In the genomic region with DNA sequence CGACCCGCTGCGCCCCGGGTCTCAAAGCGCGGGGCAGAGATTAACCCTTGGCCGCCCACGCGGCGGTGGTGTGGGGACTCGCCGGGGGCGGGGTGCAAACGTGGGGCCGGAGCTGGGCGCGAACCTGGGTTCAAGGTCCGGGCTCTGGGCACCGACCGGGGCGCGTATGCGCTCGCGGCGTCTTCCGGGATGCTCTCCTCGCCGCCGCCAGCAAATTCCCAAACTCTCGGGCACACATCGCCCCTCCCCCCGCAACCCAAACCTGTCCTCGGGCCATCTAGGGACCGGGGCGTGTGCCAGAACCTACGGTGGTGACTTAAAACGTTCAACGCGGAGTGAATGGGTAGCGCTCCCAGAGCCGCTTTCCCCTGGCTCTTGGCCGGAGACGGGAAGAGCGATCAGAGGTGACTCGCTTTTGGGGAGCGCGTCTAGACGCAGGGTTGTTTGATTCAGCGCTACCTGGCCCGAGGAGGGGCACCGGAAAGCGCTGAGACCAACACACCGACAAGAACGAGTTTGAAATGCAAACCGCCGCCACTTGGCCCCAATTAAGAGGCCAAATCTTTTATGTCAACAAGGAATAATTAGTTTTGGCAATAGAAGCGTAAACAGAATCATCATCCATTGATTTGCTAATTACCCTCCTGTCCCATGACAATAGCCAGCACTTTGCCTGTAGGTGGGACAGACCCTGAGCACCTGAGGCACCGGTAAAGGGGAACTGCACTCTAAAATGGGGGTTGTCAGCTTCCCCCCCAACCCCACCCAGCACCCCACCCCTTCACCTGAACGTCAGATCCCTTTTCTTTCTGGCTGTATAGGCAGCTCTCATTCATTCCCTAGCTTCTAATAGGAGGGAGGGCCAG, we compare ENCODE assay signal across 8 cellular contexts. TPM values are rescaled to one million over a fixed set of nuclear protein-coding genes. Genes with fewer than 3 reads are reported as not detected.
DNase-seq lines count a peak whose midpoint lies in the region; ATAC-seq and TF ChIP-seq lines count a peak whose summit lies in the region.

No MANE protein-coding gene starts in this region.

- H3K27ac ChIP-seq in RWPE2 (ENCODE audit: poor library complexity, severe bottlenecking): peak overlapping the region; percentile 57
- H3K27ac ChIP-seq in effector memory CD4-positive, alpha-beta T cell (ENCODE audit: insufficient read depth, low read length, poor library complexity, severe bottlenecking): no peak overlapping the region

- H3K36me3 ChIP-seq in RWPE2 (ENCODE audit: low read depth) (no peaks in the 10 kb centered on the region), mucosa of descending colon (ENCODE audit: low read depth) (no peaks in the 10 kb centered on the region)
- no peaks in the 10 kb centered on the region for H3K36me3 ChIP-seq in effector memory CD4-positive, alpha-beta T cell (ENCODE audit: control insufficient read depth, insufficient read depth, low read length)

- H3K4me1 ChIP-seq in RWPE2 (ENCODE audit: insufficient read depth, poor library complexity, severe bottlenecking) (no peaks in the 10 kb centered on the region), mucosa of descending colon (ENCODE audit: low read depth) (peaks cover 4% of the 10 kb centered on the region)
- H3K4me1 ChIP-seq in effector memory CD4-positive, alpha-beta T cell (ENCODE audit: control insufficient read depth, insufficient read depth, low read length, poor library complexity, severe bottlenecking): peaks cover 17% of the 10 kb centered on the region

- intact Hi-C loops in mucosa of descending colon (cut with DNase I, micrococcal nuclease): no loop called here

- H3K4me3 ChIP-seq in AG10803 (ENCODE audit: low read length): peak overlapping the region; percentile 56
- H3K4me3 ChIP-seq in RWPE2 (ENCODE audit: severe bottlenecking): peak overlapping the region; percentile 60
- H3K4me3 ChIP-seq in effector memory CD4-positive, alpha-beta T cell (ENCODE audit: insufficient read depth, low read depth, low read length, poor library complexity, severe bottlenecking): peak overlapping the region; percentile 69
- peak overlapping the region; percentile 14 for H3K4me3 ChIP-seq in mucosa of descending colon

- H3K9me3 ChIP-seq in RWPE2 (ENCODE audit: severe bottlenecking) (no peaks in the 10 kb centered on the region), mucosa of descending colon (no peaks in the 10 kb centered on the region)
- no peaks in the 10 kb centered on the region for H3K9me3 ChIP-seq in effector memory CD4-positive, alpha-beta T cell (ENCODE audit: control insufficient read depth, low read length)

- TF ChIP-seq CTCF in AG10803 (conservative IDR thresholded peaks at IDR 0.05; ENCODE audit: low read length) (no peak), GM20000 (IDR thresholded peaks at IDR 0.05; ENCODE audit: extremely low read depth, missing control alignments) (no peak), RWPE2 (IDR thresholded peaks at IDR 0.05; ENCODE audit: poor library complexity, severe bottlenecking) (no peak), mucosa of descending colon (IDR thresholded peaks at IDR 0.05) (no peak)

- DNase-seq in AG10803 (ENCODE audit: low read depth) (peak; percentile 21), GM20000 (ENCODE audit: low spot score) (peak; percentile 55), RWPE2 (ENCODE audit: low spot score) (no peak), mucosa of descending colon (peak in 2 of 3 donors; percentile 38 to 73)
- DNase-seq in effector memory CD4-positive, alpha-beta T cell: no peak

- H3K27me3 ChIP-seq in RWPE2 (ENCODE audit: insufficient read depth, poor library complexity, severe bottlenecking): no peaks in the 10 kb centered on the region
- H3K27me3 ChIP-seq in effector memory CD4-positive, alpha-beta T cell (replicated peaks; ENCODE audit: control insufficient read depth, insufficient read depth, low read length, poor library complexity, severe bottlenecking): peaks cover 19% of the 10 kb centered on the region

- ATAC-seq in RWPE2 (ENCODE audit: low read depth) (peak; percentile 60), mucosa of descending colon (peak; percentile 61), GM18867 (IDR thresholded peaks at IDR 0.05; ENCODE audit: unreplicated experiment) (no peak), GM21786 (IDR thresholded peaks at IDR 0.05; ENCODE audit: unreplicated experiment) (no peak), HG03442 (IDR thresholded peaks at IDR 0.05; ENCODE audit: unreplicated experiment) (no peak)

RNA-seq across cellular contexts. Expression of a gene that starts 46.2 kb away (rescaled TPM):
- 1 to 10 TPM in 1 of 3 donors, under 1 TPM in 2; 0.29 to 1.1 (median 0.41) TPM for total RNA-seq in mucosa of descending colon

Comparison
In these comparisons a context has a peak if more than half of its experiments do, and no peak if none do; other contexts are left out.
1. DNase-seq: peak in AG10803 (single experiment), GM20000 (single experiment) and mucosa of descending colon (2 of 3); none in RWPE2 (single experiment) and effector memory CD4-positive, alpha-beta T cell (0 of 3).
2. H3K4me3 ChIP-seq: peak in every context shown above with its lines; median percentile 69 in effector memory CD4-positive, alpha-beta T cell; 60 in RWPE2; 56 in AG10803; 14 in mucosa of descending colon.
3. ATAC-seq: peak in RWPE2 (single experiment) and mucosa of descending colon (single experiment); none in GM18867 (single experiment), GM21786 (single experiment) and HG03442 (single experiment).